8 cellular contexts compared by ENCODE assay signal in the genomic region with DNA sequence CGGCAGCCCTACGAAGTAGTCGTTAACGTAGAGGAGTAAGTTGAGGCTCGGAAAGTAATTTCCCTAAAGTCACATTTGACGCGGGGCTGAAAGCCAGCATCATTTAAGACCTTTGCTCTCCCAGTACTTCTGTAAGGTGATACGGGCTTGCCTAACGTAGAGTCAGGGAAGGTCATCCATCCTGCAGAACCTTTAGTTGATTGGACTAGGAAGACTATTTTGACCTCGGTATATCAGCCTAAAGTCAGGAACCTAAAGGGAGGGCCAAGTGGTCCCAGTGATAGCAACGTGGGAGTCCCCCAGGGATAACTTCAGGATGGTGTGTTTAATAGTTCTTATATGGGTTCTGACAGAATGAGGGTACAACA. TPM values are rescaled to one million over a fixed set of nuclear protein-coding genes. Genes with fewer than 3 reads are reported as not detected.
DNase-seq lines count a peak whose midpoint lies in the region; ATAC-seq and TF ChIP-seq lines count a peak whose summit lies in the region.

No MANE protein-coding gene starts in this region.

- BruUV-seq in A673 (replicated peaks; lab: Mats Ljungman, UMichigan) (no TSS peak), IMR-90 (replicated peaks; lab: Mats Ljungman, UMichigan) (no TSS peak)

- no peak for TF ChIP-seq POLR2A in IMR-90 (IDR thresholded peaks at IDR 0.05; ENCODE audit: low read depth, low read length)

- in situ Hi-C loops in IMR-90 (cut with MboI; ENCODE audit: low sequenced_read_pairs), result loop anchor here (25.0 kb wide), 1 partner anchor 1211 kb away; no protein-coding TSS in a partner anchor

- H3K56ac ChIP-seq in IMR-90 (ENCODE audit: extremely low read depth, insufficient read depth, low read length), result peak overlapping the region; percentile 51

- H3K27me3 ChIP-seq in A673 (replicated peaks; ENCODE audit: insufficient read depth, low read depth, low read length, poor library complexity), result no peaks in the 10 kb centered on the region
- H3K27me3 ChIP-seq in IMR-90 (ENCODE audit: control insufficient read depth, insufficient read depth, low read length), result no peaks in the 10 kb centered on the region
- H3K27me3 ChIP-seq in mucosa of stomach (ENCODE audit: control insufficient read depth, insufficient read depth, low read length), result no peaks in the 10 kb centered on the region

- POLR2A ChIA-PET in A673 (lab: Charles Lee; ENCODE audit: low non-redundant PET) (interaction anchor here (0.7 kb wide), 1 partner anchor 20 kb away, joined by 3 read pairs; no protein-coding TSS in a partner anchor), IMR-90 (lab: Charles Lee; ENCODE audit: unreplicated experiment) (no interaction called here)

- peak overlapping the region; percentile 77 for H4K5ac ChIP-seq in IMR-90 (ENCODE audit: low read depth, low read length)

- TF ChIP-seq CTCF in A673 (conservative IDR thresholded peaks at IDR 0.05; ENCODE audit: low read depth, low read length) (no peak), IMR-90 (conservative IDR thresholded peaks at IDR 0.05; ENCODE audit: low read depth, low read length) (no peak)

- H3K27ac ChIP-seq in A673 (ENCODE audit: low read depth, low read length, poor library complexity, severe bottlenecking), result peak overlapping the region; percentile 91
- H3K27ac ChIP-seq in IMR-90 (ENCODE audit: insufficient read depth, low read length), result peak overlapping the region; percentile 76

- no peak overlapping the region for H3K18ac ChIP-seq in IMR-90 (ENCODE audit: low read depth, low read length)

- no peak overlapping the region for H2BK20ac ChIP-seq in IMR-90 (ENCODE audit: low read depth, low read length)

- H3K9me1 ChIP-seq in IMR-90 (ENCODE audit: insufficient read depth, low read length), result no peaks in the 10 kb centered on the region

- H3K4me3 ChIP-seq in A673 (ENCODE audit: low read depth, low read length, poor library complexity, severe bottlenecking) (peak overlapping the region; percentile 81), IMR-90 (ENCODE audit: insufficient read depth, low read depth, low read length) (peak overlapping the region; percentile 85), mucosa of stomach (ENCODE audit: low read length) (peak overlapping the region; percentile 59)

- H4K91ac ChIP-seq in IMR-90 (ENCODE audit: insufficient read depth, low read depth, low read length), result peak overlapping the region; percentile 70; the same call in 1 of the 2 replicates

- H4K8ac ChIP-seq in IMR-90 (ENCODE audit: low read depth in 2 of 2, low read length in 2 of 2), result peak overlapping the region; percentile 59 to 94

- no peak for DNase-seq in A673 (ENCODE audit: low spot score)
- DNase-seq in IMR-90, result no peak
- peak; percentile 9 for DNase-seq in cerebellar cortex (ENCODE audit: low spot score)
- no peak for DNase-seq in NCI-H510A treated with DMSO at 0.1 percent for 48 hours (lab: John Stamatoyannopoulos, UW)
- no peak for DNase-seq in NCI-H187 treated with DMSO at 0.1 percent for 48 hours (lab: John Stamatoyannopoulos, UW)

- dilution Hi-C loops in IMR-90 (cut with HindIII; ENCODE audit: low sequenced_read_pairs, unreplicated experiment), result no loop called here

- H3K9ac ChIP-seq in IMR-90 (ENCODE audit: low read depth, low read length) (peak overlapping the region; percentile 89), mucosa of stomach (ENCODE audit: low read length) (peak overlapping the region; percentile 75)

- peak overlapping the region; percentile 63 for H2BK5ac ChIP-seq in IMR-90 (ENCODE audit: low read depth, low read length, poor library complexity, severe bottlenecking)

- peak overlapping the region; percentile 74 for H3K23ac ChIP-seq in IMR-90 (ENCODE audit: low read depth, low read length)

- WGBS in IMR-90 (ENCODE audit: extremely low coverage in 2 of 2, insufficient read length in 1 of 2), 2 experiments, result no CpG with 5 or more reads among the region's 11 CpGs

- CTCF ChIA-PET in A673 (lab: Charles Lee) (no interaction called here), IMR-90 (lab: Yijun Ruan, JAX) (interaction anchor here (1.4 kb wide), 1 partner anchor 210 kb away, joined by 3 read pairs; no protein-coding TSS in a partner anchor)

- peak overlapping the region; percentile 65 for H3K14ac ChIP-seq in IMR-90 (replicated peaks; ENCODE audit: low read depth, low read length)

- peaks cover 37% of the 10 kb centered on the region for H3K36me3 ChIP-seq in A673 (ENCODE audit: insufficient read depth, low read length, poor library complexity, severe bottlenecking)
- peaks cover 8% of the 10 kb centered on the region; the same call in 1 of the 2 replicates for H3K36me3 ChIP-seq in IMR-90 (ENCODE audit: control insufficient read depth, insufficient read depth, low read length)
- H3K36me3 ChIP-seq in mucosa of stomach (ENCODE audit: control insufficient read depth, insufficient read depth, low read length), result no peaks in the 10 kb centered on the region

- H3K79me1 ChIP-seq in IMR-90 (ENCODE audit: low read depth in 1 of 2, low read length in 2 of 2), result peaks cover 6 to 35% of the 10 kb centered on the region in 2 experiments

- peak overlapping the region; percentile 73 for H3K4ac ChIP-seq in IMR-90 (ENCODE audit: low read depth, low read length)

- intact Hi-C loops in A673 (cut with micrococcal nuclease; ENCODE audit: unreplicated experiment), result no loop called here
- intact Hi-C loops in IMR-90 (cut with micrococcal nuclease), result loop anchor here (5.0 kb wide), 1 partner anchor 41 kb away; no protein-coding TSS in a partner anchor

- ATAC-seq in IMR-90 (ENCODE audit: low read depth) (no peak), HG02938 (IDR thresholded peaks at IDR 0.05; ENCODE audit: unreplicated experiment) (no peak), HG02763 (IDR thresholded peaks at IDR 0.05; ENCODE audit: unreplicated experiment) (no peak)

- no peaks in the 10 kb centered on the region for H4K20me1 ChIP-seq in IMR-90 (ENCODE audit: insufficient read depth, low read length)

- TF ChIP-seq RAD21 in IMR-90 (IDR thresholded peaks at IDR 0.05; ENCODE audit: low read length), result no peak

- no peak overlapping the region for H2BK15ac ChIP-seq in IMR-90 (ENCODE audit: low read depth, low read length)

- H3K4me2 ChIP-seq in IMR-90 (ENCODE audit: low read depth, low read length), result peak overlapping the region; percentile 100

- peak overlapping the region; percentile 37 for H2AK5ac ChIP-seq in IMR-90 (ENCODE audit: low read depth, low read length)

- H3K9me3 ChIP-seq in A673 (ENCODE audit: low read depth, low read length, poor library complexity, severe bottlenecking), result no peaks in the 10 kb centered on the region
- H3K9me3 ChIP-seq in IMR-90 (ENCODE audit: control insufficient read depth, insufficient read depth, low read length), result no peaks in the 10 kb centered on the region
- no peaks in the 10 kb centered on the region for H3K9me3 ChIP-seq in mucosa of stomach (ENCODE audit: control insufficient read depth, low read length)

- H3K4me1 ChIP-seq in A673 (ENCODE audit: insufficient read depth, low read length, poor library complexity, severe bottlenecking) (peaks cover 5% of the 10 kb centered on the region), IMR-90 (ENCODE audit: control insufficient read depth, insufficient read depth, low read length) (no peaks in the 10 kb centered on the region), mucosa of stomach (ENCODE audit: control insufficient read depth, insufficient read depth, low read length) (peaks cover 3% of the 10 kb centered on the region)

- no peak overlapping the region for H2BK120ac ChIP-seq in IMR-90 (ENCODE audit: low read depth, low read length)

- H2AK9ac ChIP-seq in IMR-90 (replicated peaks; ENCODE audit: low read depth, low read length, poor library complexity), result peak overlapping the region; percentile 75

- H2AFZ ChIP-seq in IMR-90 (replicated peaks; ENCODE audit: low read length, poor library complexity), result peak overlapping the region; percentile 93

TF ChIP-seq in IMR-90, 13 proteins besides CTCF, POLR2A, EP300 and RAD21 (continues in another document):
- TF ChIP-seq NFE2L2 (IDR thresholded peaks at IDR 0.05; ENCODE audit: low read depth, low read length) (no peak), SMC3 (IDR thresholded peaks at IDR 0.05; ENCODE audit: low read depth, low read length) (no peak), CHD1 (IDR thresholded peaks at IDR 0.05; ENCODE audit: low read depth, low read length) (no peak), RFX5 (IDR thresholded peaks at IDR 0.05; ENCODE audit: low read depth, low read length) (no peak), ELK1 (IDR thresholded peaks at IDR 0.05; ENCODE audit: borderline replicate concordance, low read depth, low read length) (no peak), MAZ (IDR thresholded peaks at IDR 0.05; ENCODE audit: borderline replicate concordance, low read depth, low read length) (no peak), RCOR1 (IDR thresholded peaks at IDR 0.05; ENCODE audit: insufficient replicate concordance, low read length) (no peak), FOS (IDR thresholded peaks at IDR 0.05; ENCODE audit: low read depth, low read length) (no peak), BHLHE40 (IDR thresholded peaks at IDR 0.05; ENCODE audit: low read depth, low read length) (no peak)
- TF ChIP-seq, protein P1, sequence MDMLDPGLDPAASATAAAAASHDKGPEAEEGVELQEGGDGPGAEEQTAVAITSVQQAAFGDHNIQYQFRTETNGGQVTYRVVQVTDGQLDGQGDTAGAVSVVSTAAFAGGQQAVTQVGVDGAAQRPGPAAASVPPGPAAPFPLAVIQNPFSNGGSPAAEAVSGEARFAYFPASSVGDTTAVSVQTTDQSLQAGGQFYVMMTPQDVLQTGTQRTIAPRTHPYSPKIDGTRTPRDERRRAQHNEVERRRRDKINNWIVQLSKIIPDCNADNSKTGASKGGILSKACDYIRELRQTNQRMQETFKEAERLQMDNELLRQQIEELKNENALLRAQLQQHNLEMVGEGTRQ (IDR thresholded peaks at IDR 0.05; ENCODE audit: low read depth, low read length), result no peak

RNA-seq across cellular contexts. Expression of gene NUP214, which starts 0.7 kb away (rescaled TPM):
- total RNA-seq in A673 (2021) (59.7 and 64.2 TPM in 2 replicates), IMR-90 (2012; rRNA removed) (6.9 and 7.9 TPM in 2 replicates)
- 13.3 and 13.4 TPM in 2 replicates for polyA plus RNA-seq in IMR-90 (2012; rRNA removed)
- 11.3 and 21.0 TPM in 2 replicates for polyA plus RNA-seq in IMR-90 (2012; cell fraction: cytosol; rRNA removed)
- polyA plus RNA-seq in IMR-90 (2012; cell fraction: nucleus; rRNA removed; ENCODE audit: low replicate concordance), result 21.5 and 30.0 TPM in 2 replicates

RNA-seq across cellular contexts. Expression of gene AIF1L, which starts 29.7 kb away (rescaled TPM):
- total RNA-seq in A673 (2021), result 5.6 and 6.5 TPM in 2 replicates
- 0.18 and 0.28 TPM in 2 replicates for total RNA-seq in IMR-90 (2012; rRNA removed)
- polyA plus RNA-seq in IMR-90 (2012; rRNA removed), result 0.09 and 0.19 TPM in 2 replicates
- 0.06 and 0.08 TPM in 2 replicates for polyA plus RNA-seq in IMR-90 (2012; cell fraction: cytosol; rRNA removed)
- polyA plus RNA-seq in IMR-90 (2012; cell fraction: nucleus; rRNA removed; ENCODE audit: low replicate concordance), result 0.14 and 0.18 TPM in 2 replicates
